ENCODE assay signal across 8 cellular contexts in the genomic region with DNA sequence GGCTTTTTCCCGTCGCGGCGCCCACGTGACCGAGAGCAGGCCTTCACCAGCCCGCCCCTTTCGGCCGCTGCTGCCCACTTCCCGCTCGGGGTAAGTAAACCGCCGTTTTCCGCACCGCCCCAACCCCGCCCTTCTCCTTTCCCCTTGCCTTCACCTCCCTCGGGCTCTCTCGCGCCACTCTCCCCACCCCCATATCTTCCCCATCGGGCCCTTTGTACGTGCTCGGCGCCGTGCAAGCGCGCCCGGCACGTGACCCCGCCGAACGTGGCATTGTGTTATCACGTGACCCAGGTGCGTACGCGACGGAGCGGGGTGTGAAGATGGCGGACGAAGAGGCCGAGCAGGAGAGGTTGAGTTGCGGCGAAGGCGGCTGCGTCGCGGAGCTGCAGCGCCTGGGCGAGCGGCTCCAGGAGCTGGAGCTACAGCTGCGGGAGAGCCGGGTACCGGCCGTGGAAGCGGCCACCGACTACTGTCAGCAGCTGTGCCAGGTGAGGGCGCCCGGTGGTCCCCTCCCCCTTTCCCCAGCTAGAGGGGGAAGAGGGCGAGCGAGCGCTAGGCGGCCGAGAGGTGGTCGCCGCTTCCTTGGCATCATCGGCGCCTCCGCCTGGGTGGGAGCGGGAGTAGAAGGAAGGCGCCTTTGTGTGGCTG. TPM values are rescaled to one million over a fixed set of nuclear protein-coding genes. Genes with fewer than 3 reads are reported as not detected.
DNase-seq lines count a peak whose midpoint lies in the region; ATAC-seq and TF ChIP-seq lines count a peak whose summit lies in the region.

A gene (plus strand): TSS at position 294 of the 648 bp plus-strand sequence. CDS start 27 bp downstream, at position 321.

- H3K4me3 Mint-ChIP-seq in activated T-helper 2 cell treated with anti-CD3 and anti-CD28 coated beads, Interferon-gamma antibody, Interleukin-2, Interleukin-4, amounts not matched to agents 10 μg/mL and 5 μg/mL and 100 μg/mL, durations not matched to agents 14 hours and 24 hours and 36 hours (ENCODE audit: low read depth): peak within 1 kb of the TSS; percentile 93
- peak within 1 kb of the TSS; percentile 91 for H3K4me3 Mint-ChIP-seq in natural killer cell treated with Interleukin-12 subunit alpha and Interleukin-12 subunit beta and Interleukin-15 and Interleukin-18, amount 100 ng/mL, for 72 hours

- TF ChIP-seq CTCF in LNCaP clone FGC (IDR thresholded peaks at IDR 0.05; ENCODE audit: control insufficient read depth, extremely low read depth, insufficient read depth) (no peak), RWPE2 (IDR thresholded peaks at IDR 0.05; ENCODE audit: poor library complexity, severe bottlenecking) (peak; percentile 10)

- H3K9me3 ChIP-seq in RWPE2 (ENCODE audit: severe bottlenecking): no peaks in the 10 kb centered on the region

- peak; percentile 97 for DNase-seq in Daoy (ENCODE audit: low read depth)
- peak; percentile 85 for DNase-seq in GOT3 (lab: John Stamatoyannopoulos, UW)
- peak; percentile 68 for DNase-seq in LNCaP clone FGC (ENCODE audit: low read depth)
- DNase-seq in RWPE2 (ENCODE audit: low spot score): peak; percentile 98
- peak; percentile 98 for DNase-seq in activated T-helper 2 cell treated with anti-CD3 and anti-CD28 coated beads, Interferon-gamma antibody, Interleukin-2, Interleukin-4, amounts not matched to agents 10 μg/mL and 5 μg/mL and 100 μg/mL, durations not matched to agents 14 hours and 24 hours and 36 hours (ENCODE audit: low spot score)
- peak; percentile 95 for DNase-seq in fibroblast of peridontal ligament (ENCODE audit: extremely low read depth)
- DNase-seq in natural killer cell treated with Interleukin-12 subunit alpha and Interleukin-12 subunit beta and Interleukin-15 and Interleukin-18, amount 100 ng/mL, for 72 hours (ENCODE audit: low spot score): peak; percentile 99
- peak; percentile 98 for DNase-seq in stimulated activated naive CD8-positive, alpha-beta T cell treated with anti-CD3 and anti-CD28 coated beads, Interleukin-15, Interleukin-2, amounts not matched to agents 100 U/mL and 50 U/mL, for 24 hours

- peak within 1 kb of the TSS; percentile 99 for H3K27ac Mint-ChIP-seq in activated T-helper 2 cell treated with anti-CD3 and anti-CD28 coated beads, Interferon-gamma antibody, Interleukin-2, Interleukin-4, amounts not matched to agents 10 μg/mL and 5 μg/mL and 100 μg/mL, durations not matched to agents 14 hours and 24 hours and 36 hours
- H3K27ac Mint-ChIP-seq in natural killer cell treated with Interleukin-12 subunit alpha and Interleukin-12 subunit beta and Interleukin-15 and Interleukin-18, amount 100 ng/mL, for 72 hours: peak within 1 kb of the TSS; percentile 98 to 99

- peaks cover 42% of the 10 kb centered on the region for H3K4me1 Mint-ChIP-seq in activated T-helper 2 cell treated with anti-CD3 and anti-CD28 coated beads, Interferon-gamma antibody, Interleukin-2, Interleukin-4, amounts not matched to agents 10 μg/mL and 5 μg/mL and 100 μg/mL, durations not matched to agents 14 hours and 24 hours and 36 hours (ENCODE audit: low read depth)
- peaks cover 34 to 47% of the 10 kb centered on the region in 2 donors for H3K4me1 Mint-ChIP-seq in natural killer cell treated with Interleukin-12 subunit alpha and Interleukin-12 subunit beta and Interleukin-15 and Interleukin-18, amount 100 ng/mL, for 72 hours (ENCODE audit: low read depth in 2 of 2)

- H3K9me3 Mint-ChIP-seq in activated T-helper 2 cell treated with anti-CD3 and anti-CD28 coated beads, Interferon-gamma antibody, Interleukin-2, Interleukin-4, amounts not matched to agents 10 μg/mL and 5 μg/mL and 100 μg/mL, durations not matched to agents 14 hours and 24 hours and 36 hours: no peaks in the 10 kb centered on the region
- no peaks in the 10 kb centered on the region for H3K9me3 Mint-ChIP-seq in natural killer cell treated with Interleukin-12 subunit alpha and Interleukin-12 subunit beta and Interleukin-15 and Interleukin-18, amount 100 ng/mL, for 72 hours

- intact Hi-C loops in activated T-helper 2 cell treated with anti-CD3 and anti-CD28 coated beads, Interferon-gamma antibody, Interleukin-2, Interleukin-4, amounts not matched to agents 10 μg/mL and 5 μg/mL and 100 μg/mL, durations not matched to agents 14 hours and 24 hours and 36 hours (cut with micrococcal nuclease): loop anchor here (1.0 to 5.0 kb wide), 11 partner anchors 27 to 1925 kb away; a partner anchor contains a TSS

- peaks cover 33% of the 10 kb centered on the region for H3K36me3 Mint-ChIP-seq in activated T-helper 2 cell treated with anti-CD3 and anti-CD28 coated beads, Interferon-gamma antibody, Interleukin-2, Interleukin-4, amounts not matched to agents 10 μg/mL and 5 μg/mL and 100 μg/mL, durations not matched to agents 14 hours and 24 hours and 36 hours (ENCODE audit: low read depth)
- H3K36me3 Mint-ChIP-seq in natural killer cell treated with Interleukin-12 subunit alpha and Interleukin-12 subunit beta and Interleukin-15 and Interleukin-18, amount 100 ng/mL, for 72 hours: peaks cover 6% of the 10 kb centered on the region

- H3K4me3 ChIP-seq in LNCaP clone FGC (ENCODE audit: low read depth, low read length) (peak within 1 kb of the TSS; percentile 73), RWPE2 (ENCODE audit: severe bottlenecking) (peak within 1 kb of the TSS; percentile 64)

- no peaks in the 10 kb centered on the region for H3K27me3 ChIP-seq in RWPE2 (ENCODE audit: insufficient read depth, poor library complexity, severe bottlenecking)

- H3K4me1 ChIP-seq in RWPE2 (ENCODE audit: insufficient read depth, poor library complexity, severe bottlenecking): peaks cover 8% of the 10 kb centered on the region

- peaks cover 14% of the 10 kb centered on the region; the same call in 1 of the 2 replicates for H3K36me3 ChIP-seq in RWPE2 (ENCODE audit: low read depth)

- peak; percentile 81 for ATAC-seq in RWPE2 (ENCODE audit: low read depth)
- peak; percentile 91 to 94 for ATAC-seq in natural killer cell treated with Interleukin-12 subunit alpha and Interleukin-12 subunit beta and Interleukin-15 and Interleukin-18, amount 100 ng/mL, for 72 hours
- peak; percentile 85 for ATAC-seq in stimulated activated naive CD8-positive, alpha-beta T cell treated with anti-CD3 and anti-CD28 coated beads, Interleukin-15, Interleukin-2, amounts not matched to agents 100 U/mL and 50 U/mL, for 24 hours

- H3K27ac ChIP-seq in RWPE2 (ENCODE audit: poor library complexity, severe bottlenecking): peak within 1 kb of the TSS; percentile 77

- no peaks in the 10 kb centered on the region for H3K27me3 Mint-ChIP-seq in activated T-helper 2 cell treated with anti-CD3 and anti-CD28 coated beads, Interferon-gamma antibody, Interleukin-2, Interleukin-4, amounts not matched to agents 10 μg/mL and 5 μg/mL and 100 μg/mL, durations not matched to agents 14 hours and 24 hours and 36 hours (ENCODE audit: low read depth)
- H3K27me3 Mint-ChIP-seq in natural killer cell treated with Interleukin-12 subunit alpha and Interleukin-12 subunit beta and Interleukin-15 and Interleukin-18, amount 100 ng/mL, for 72 hours: no peaks in the 10 kb centered on the region

RNA-seq across cellular contexts. Expression of the gene that starts here (rescaled TPM):
- 4.9 and 8.4 TPM in 2 replicates for total RNA-seq in Daoy (2014; rRNA removed; shearing (Covaris generic))
- 56.2 and 62.7 TPM in 2 replicates for total RNA-seq in activated T-helper 2 cell treated with anti-CD3 and anti-CD28 coated beads, Interferon-gamma antibody, Interleukin-2, Interleukin-4, amounts not matched to agents 10 μg/mL and 5 μg/mL and 100 μg/mL, durations not matched to agents 14 hours and 24 hours and 36 hours
- total RNA-seq in natural killer cell treated with Interleukin-12 subunit alpha and Interleukin-12 subunit beta and Interleukin-15 and Interleukin-18, amount 100 ng/mL, for 72 hours: 10 to 100 TPM; 63.2 to 65.9 TPM

Comparison
In these comparisons a context has a peak if more than half of its experiments do, and no peak if none do; other contexts are left out.
1. Peak in every context shown above with its lines: DNase-seq, ATAC-seq, H3K4me3 ChIP-seq and H3K27ac ChIP-seq.